1 cellular context compared by ENCODE assay signal in the genomic region with DNA sequence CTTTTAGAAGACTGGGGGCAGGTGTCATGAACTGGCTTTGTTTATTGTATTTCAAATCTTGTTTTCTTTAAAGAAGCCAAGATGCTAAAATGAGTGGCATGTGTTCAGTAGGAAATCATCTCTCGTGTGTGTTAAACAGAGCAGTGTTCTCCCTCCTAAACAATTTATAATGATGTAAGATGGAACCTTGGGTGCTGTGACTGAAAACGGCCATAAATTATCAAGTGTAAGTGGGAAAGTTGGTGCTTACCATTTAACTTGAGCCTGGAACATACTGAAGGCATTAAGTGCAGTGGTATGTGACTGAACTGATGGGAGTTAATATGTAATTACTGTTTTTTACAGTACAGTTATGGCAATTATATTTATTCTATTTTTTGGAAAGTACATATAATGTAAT.
TF ChIP-seq lines count a peak whose summit lies in the region.

No MANE protein-coding gene starts in this region.

TF ChIP-seq in HEK293, 187 proteins besides CTCF, POLR2A, EP300 and RAD21 (continued from another document):
- TF ChIP-seq, protein P1, sequence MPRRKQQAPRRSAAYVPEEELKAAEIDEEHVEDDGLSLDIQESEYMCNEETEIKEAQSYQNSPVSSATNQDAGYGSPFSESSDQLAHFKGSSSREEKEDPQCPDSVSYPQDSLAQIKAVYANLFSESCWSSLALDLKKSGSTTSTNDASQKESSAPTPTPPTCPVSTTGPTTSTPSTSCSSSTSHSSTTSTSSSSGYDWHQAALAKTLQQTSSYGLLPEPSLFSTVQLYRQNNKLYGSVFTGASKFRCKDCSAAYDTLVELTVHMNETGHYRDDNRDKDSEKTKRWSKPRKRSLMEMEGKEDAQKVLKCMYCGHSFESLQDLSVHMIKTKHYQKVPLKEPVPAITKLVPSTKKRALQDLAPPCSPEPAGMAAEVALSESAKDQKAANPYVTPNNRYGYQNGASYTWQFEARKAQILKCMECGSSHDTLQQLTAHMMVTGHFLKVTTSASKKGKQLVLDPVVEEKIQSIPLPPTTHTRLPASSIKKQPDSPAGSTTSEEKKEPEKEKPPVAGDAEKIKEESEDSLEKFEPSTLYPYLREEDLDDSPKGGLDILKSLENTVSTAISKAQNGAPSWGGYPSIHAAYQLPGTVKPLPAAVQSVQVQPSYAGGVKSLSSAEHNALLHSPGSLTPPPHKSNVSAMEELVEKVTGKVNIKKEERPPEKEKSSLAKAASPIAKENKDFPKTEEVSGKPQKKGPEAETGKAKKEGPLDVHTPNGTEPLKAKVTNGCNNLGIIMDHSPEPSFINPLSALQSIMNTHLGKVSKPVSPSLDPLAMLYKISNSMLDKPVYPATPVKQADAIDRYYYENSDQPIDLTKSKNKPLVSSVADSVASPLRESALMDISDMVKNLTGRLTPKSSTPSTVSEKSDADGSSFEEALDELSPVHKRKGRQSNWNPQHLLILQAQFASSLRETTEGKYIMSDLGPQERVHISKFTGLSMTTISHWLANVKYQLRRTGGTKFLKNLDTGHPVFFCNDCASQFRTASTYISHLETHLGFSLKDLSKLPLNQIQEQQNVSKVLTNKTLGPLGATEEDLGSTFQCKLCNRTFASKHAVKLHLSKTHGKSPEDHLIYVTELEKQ (tag by site-specific recombination; IDR thresholded peaks at IDR 0.05; ENCODE audit: borderline replicate concordance), result no peak
- TF ChIP-seq, protein P2, sequence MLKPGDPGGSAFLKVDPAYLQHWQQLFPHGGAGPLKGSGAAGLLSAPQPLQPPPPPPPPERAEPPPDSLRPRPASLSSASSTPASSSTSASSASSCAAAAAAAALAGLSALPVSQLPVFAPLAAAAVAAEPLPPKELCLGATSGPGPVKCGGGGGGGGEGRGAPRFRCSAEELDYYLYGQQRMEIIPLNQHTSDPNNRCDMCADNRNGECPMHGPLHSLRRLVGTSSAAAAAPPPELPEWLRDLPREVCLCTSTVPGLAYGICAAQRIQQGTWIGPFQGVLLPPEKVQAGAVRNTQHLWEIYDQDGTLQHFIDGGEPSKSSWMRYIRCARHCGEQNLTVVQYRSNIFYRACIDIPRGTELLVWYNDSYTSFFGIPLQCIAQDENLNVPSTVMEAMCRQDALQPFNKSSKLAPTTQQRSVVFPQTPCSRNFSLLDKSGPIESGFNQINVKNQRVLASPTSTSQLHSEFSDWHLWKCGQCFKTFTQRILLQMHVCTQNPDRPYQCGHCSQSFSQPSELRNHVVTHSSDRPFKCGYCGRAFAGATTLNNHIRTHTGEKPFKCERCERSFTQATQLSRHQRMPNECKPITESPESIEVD (tag by site-specific recombination; IDR thresholded peaks at IDR 0.05), result peak; percentile 26; the same call in 1 of the 2 replicates
- TF ChIP-seq ZNF138 (tag by site-specific recombination; IDR thresholded peaks at IDR 0.05; ENCODE audit: borderline replicate concordance), result no peak
- TF ChIP-seq, protein P3, sequence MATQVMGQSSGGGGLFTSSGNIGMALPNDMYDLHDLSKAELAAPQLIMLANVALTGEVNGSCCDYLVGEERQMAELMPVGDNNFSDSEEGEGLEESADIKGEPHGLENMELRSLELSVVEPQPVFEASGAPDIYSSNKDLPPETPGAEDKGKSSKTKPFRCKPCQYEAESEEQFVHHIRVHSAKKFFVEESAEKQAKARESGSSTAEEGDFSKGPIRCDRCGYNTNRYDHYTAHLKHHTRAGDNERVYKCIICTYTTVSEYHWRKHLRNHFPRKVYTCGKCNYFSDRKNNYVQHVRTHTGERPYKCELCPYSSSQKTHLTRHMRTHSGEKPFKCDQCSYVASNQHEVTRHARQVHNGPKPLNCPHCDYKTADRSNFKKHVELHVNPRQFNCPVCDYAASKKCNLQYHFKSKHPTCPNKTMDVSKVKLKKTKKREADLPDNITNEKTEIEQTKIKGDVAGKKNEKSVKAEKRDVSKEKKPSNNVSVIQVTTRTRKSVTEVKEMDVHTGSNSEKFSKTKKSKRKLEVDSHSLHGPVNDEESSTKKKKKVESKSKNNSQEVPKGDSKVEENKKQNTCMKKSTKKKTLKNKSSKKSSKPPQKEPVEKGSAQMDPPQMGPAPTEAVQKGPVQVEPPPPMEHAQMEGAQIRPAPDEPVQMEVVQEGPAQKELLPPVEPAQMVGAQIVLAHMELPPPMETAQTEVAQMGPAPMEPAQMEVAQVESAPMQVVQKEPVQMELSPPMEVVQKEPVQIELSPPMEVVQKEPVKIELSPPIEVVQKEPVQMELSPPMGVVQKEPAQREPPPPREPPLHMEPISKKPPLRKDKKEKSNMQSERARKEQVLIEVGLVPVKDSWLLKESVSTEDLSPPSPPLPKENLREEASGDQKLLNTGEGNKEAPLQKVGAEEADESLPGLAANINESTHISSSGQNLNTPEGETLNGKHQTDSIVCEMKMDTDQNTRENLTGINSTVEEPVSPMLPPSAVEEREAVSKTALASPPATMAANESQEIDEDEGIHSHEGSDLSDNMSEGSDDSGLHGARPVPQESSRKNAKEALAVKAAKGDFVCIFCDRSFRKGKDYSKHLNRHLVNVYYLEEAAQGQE (tag by site-specific recombination; IDR thresholded peaks at IDR 0.05), result no peak
- TF ChIP-seq, protein P4, sequence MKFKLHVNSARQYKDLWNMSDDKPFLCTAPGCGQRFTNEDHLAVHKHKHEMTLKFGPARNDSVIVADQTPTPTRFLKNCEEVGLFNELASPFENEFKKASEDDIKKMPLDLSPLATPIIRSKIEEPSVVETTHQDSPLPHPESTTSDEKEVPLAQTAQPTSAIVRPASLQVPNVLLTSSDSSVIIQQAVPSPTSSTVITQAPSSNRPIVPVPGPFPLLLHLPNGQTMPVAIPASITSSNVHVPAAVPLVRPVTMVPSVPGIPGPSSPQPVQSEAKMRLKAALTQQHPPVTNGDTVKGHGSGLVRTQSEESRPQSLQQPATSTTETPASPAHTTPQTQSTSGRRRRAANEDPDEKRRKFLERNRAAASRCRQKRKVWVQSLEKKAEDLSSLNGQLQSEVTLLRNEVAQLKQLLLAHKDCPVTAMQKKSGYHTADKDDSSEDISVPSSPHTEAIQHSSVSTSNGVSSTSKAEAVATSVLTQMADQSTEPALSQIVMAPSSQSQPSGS (tag by site-specific recombination; IDR thresholded peaks at IDR 0.05; ENCODE audit: low read depth), result 0 out of 2 replicates have a peak, but pooled peaks have one; percentile 5
- TF ChIP-seq, protein P5, sequence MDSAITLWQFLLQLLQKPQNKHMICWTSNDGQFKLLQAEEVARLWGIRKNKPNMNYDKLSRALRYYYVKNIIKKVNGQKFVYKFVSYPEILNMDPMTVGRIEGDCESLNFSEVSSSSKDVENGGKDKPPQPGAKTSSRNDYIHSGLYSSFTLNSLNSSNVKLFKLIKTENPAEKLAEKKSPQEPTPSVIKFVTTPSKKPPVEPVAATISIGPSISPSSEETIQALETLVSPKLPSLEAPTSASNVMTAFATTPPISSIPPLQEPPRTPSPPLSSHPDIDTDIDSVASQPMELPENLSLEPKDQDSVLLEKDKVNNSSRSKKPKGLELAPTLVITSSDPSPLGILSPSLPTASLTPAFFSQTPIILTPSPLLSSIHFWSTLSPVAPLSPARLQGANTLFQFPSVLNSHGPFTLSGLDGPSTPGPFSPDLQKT (IDR thresholded peaks at IDR 0.05; ENCODE audit: borderline replicate concordance, low read depth, low read length), result no peak
- TF ChIP-seq, protein P6, sequence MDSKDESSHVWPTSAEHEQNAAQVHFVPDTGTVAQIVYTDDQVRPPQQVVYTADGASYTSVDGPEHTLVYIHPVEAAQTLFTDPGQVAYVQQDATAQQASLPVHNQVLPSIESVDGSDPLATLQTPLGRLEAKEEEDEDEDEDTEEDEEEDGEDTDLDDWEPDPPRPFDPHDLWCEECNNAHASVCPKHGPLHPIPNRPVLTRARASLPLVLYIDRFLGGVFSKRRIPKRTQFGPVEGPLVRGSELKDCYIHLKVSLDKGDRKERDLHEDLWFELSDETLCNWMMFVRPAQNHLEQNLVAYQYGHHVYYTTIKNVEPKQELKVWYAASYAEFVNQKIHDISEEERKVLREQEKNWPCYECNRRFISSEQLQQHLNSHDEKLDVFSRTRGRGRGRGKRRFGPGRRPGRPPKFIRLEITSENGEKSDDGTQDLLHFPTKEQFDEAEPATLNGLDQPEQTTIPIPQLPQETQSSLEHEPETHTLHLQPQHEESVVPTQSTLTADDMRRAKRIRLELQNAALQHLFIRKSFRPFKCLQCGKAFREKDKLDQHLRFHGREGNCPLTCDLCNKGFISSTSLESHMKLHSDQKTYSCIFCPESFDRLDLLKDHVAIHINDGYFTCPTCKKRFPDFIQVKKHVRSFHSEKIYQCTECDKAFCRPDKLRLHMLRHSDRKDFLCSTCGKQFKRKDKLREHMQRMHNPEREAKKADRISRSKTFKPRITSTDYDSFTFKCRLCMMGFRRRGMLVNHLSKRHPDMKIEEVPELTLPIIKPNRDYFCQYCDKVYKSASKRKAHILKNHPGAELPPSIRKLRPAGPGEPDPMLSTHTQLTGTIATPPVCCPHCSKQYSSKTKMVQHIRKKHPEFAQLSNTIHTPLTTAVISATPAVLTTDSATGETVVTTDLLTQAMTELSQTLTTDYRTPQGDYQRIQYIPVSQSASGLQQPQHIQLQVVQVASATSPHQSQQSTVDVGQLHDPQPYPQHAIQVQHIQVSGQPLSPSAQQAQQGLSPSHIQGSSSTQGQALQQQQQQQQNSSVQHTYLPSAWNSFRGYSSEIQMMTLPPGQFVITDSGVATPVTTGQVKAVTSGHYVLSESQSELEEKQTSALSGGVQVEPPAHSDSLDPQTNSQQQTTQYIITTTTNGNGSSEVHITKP (tag by site-specific recombination; IDR thresholded peaks at IDR 0.05), result 0 out of 2 replicates have a peak, but pooled peaks have one; percentile 11
- TF ChIP-seq, protein P7, sequence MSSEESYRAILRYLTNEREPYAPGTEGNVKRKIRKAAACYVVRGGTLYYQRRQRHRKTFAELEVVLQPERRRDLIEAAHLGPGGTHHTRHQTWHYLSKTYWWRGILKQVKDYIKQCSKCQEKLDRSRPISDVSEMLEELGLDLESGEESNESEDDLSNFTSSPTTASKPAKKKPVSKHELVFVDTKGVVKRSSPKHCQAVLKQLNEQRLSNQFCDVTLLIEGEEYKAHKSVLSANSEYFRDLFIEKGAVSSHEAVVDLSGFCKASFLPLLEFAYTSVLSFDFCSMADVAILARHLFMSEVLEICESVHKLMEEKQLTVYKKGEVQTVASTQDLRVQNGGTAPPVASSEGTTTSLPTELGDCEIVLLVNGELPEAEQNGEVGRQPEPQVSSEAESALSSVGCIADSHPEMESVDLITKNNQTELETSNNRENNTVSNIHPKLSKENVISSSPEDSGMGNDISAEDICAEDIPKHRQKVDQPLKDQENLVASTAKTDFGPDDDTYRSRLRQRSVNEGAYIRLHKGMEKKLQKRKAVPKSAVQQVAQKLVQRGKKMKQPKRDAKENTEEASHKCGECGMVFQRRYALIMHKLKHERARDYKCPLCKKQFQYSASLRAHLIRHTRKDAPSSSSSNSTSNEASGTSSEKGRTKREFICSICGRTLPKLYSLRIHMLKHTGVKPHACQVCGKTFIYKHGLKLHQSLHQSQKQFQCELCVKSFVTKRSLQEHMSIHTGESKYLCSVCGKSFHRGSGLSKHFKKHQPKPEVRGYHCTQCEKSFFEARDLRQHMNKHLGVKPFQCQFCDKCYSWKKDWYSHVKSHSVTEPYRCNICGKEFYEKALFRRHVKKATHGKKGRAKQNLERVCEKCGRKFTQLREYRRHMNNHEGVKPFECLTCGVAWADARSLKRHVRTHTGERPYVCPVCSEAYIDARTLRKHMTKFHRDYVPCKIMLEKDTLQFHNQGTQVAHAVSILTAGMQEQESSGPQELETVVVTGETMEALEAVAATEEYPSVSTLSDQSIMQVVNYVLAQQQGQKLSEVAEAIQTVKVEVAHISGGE (tag by site-specific recombination; conservative IDR thresholded peaks at IDR 0.05; ENCODE audit: low read depth), result no peak
- TF ChIP-seq ZBTB20 (tag by site-specific recombination; IDR thresholded peaks at IDR 0.05), result no peak
- TF ChIP-seq KLF16 (tag by site-specific recombination; IDR thresholded peaks at IDR 0.05), result no peak
- no peak for TF ChIP-seq ZNF416 (tag by site-specific recombination; IDR thresholded peaks at IDR 0.05)
- TF ChIP-seq SP7 (tag by site-specific recombination; IDR thresholded peaks at IDR 0.05), result peak; percentile 39; the same call in 1 of the 2 replicates
- TF ChIP-seq MEIS1 (CRISPR knock-in tag; IDR thresholded peaks at IDR 0.05; ENCODE audit: borderline replicate concordance), result no peak
